ENCODE assay signal across 8 cellular contexts in the genomic region with DNA sequence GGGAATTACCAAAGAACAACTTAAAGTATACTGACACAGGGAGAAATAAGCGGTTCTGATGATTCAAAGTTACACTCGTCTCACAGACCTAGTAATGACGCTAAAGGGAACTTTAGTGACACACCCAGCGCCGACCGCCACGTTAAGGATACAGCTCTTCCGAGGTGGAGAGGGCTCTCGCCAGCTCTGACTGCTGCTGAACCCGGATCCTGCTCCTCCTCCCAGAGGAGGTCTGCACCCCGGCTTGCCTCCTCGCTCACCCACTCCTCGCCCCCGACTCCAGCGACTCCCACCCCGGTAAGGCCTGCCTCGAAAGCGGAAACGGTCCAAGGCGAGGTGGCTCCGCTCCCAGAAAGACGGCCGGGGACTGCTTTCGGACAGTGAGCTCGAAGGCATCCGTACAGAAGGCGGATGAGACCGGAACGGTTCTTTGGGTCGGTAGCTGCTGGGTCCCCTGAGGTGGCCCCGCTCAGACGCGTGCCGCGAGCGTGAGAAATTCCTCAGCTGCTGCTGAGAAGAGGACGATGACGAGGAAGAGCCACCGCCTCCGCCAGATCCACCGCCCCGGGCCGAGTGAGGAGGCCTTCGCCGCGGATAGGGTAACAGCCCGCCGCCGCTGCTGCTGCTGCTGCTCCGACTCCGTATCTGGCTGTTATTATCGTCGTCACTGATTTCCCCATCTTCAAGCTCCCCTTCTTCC. TPM values are rescaled to one million over a fixed set of nuclear protein-coding genes. Genes with fewer than 3 reads are reported as not detected.
A peak's percentile ranks its signal among the peaks of the same experiment; 100 is the strongest.
DNase-seq lines count a peak whose midpoint lies in the region; ATAC-seq, FAIRE-seq and TF ChIP-seq lines count a peak whose summit lies in the region.

No MANE protein-coding gene starts in this region.

- H3K27ac ChIP-seq in osteoblast (ENCODE audit: low read depth, low read length) (peak overlapping the region; percentile 99), testis (peak overlapping the region; percentile 95 to 97)

- H3K9me3 ChIP-seq in osteoblast (ENCODE audit: low read depth, low read length) (no peaks in the 10 kb centered on the region), testis (no peaks in the 10 kb centered on the region)

- H3K79me2 ChIP-seq in osteoblast (ENCODE audit: insufficient read depth, low read length): peaks cover 72% of the 10 kb centered on the region

- peak; percentile 22 for ATAC-seq in HG03442 (IDR thresholded peaks at IDR 0.05; ENCODE audit: unreplicated experiment)

- POLR2A ChIA-PET in BJ (lab: Charles Lee): interaction anchor here (0.7 to 1.0 kb wide), 2 partner anchors 23 kb away, joined by 3 read pairs; partner anchors contain the start of gene TMEM19

- H2AFZ ChIP-seq in osteoblast (ENCODE audit: low read length): peak overlapping the region; percentile 54

- H4K20me1 ChIP-seq in osteoblast (ENCODE audit: insufficient read depth, low read length): peaks cover 22% of the 10 kb centered on the region

- H3K4me2 ChIP-seq in osteoblast (ENCODE audit: insufficient read depth, low read length): peak overlapping the region; percentile 89

- TF ChIP-seq CTCF in BJ (IDR thresholded peaks at IDR 0.05; ENCODE audit: insufficient read depth, low read depth, low read length) (no peak), osteoblast (IDR thresholded peaks at IDR 0.05; ENCODE audit: extremely low read depth, low read depth, low read length) (no peak), testis (IDR thresholded peaks at IDR 0.05) (no peak)

- CTCF ChIA-PET in BJ (lab: Yijun Ruan, JAX): interaction anchor here (1.0 to 2.3 kb wide), 3 partner anchors 23 to 34 kb away, joined by 3 to 7 read pairs (median 6); partner anchors contain the start of gene TMEM19

- peak; percentile 26; the same call in 1 of the 2 replicates for TF ChIP-seq POLR2A in Raji (IDR thresholded peaks at IDR 0.05; ENCODE audit: insufficient read depth, low read depth, low read length)
- no peak for TF ChIP-seq POLR2A in testis (IDR thresholded peaks at IDR 0.05)

- 0 to 1% methylated on average over 29 to 43 of the region's 53 CpGs for WGBS in testis, 2 donors

- intact Hi-C loops in testis (cut with DNase I; ENCODE audit: low total_unique reads): no loop called here

- peaks cover 17% of the 10 kb centered on the region for H3K4me1 ChIP-seq in osteoblast (ENCODE audit: insufficient read depth, low read length)
- H3K4me1 ChIP-seq in testis: peaks cover 11% of the 10 kb centered on the region

- DNase-seq in BJ (ENCODE audit: low read depth) (no peak), GM19239 (ENCODE audit: insufficient read length, low spot score) (no peak), germinal center (ENCODE audit: low spot score) (peak; percentile 61), osteoblast (ENCODE audit: insufficient read length, low spot score, missing footprints) (peak; percentile 46), testis (peak; percentile 69)
- peak; percentile 47 for DNase-seq in activated gamma-delta T cell treated with anti-CD3 and anti-CD28 coated beads, Interleukin-2, amount 50 U/mL, for 16 hours (ENCODE audit: low read depth)

- H3K27me3 ChIP-seq in BJ (ENCODE audit: control insufficient read depth, insufficient read depth, low read length) (no peaks in the 10 kb centered on the region), osteoblast (ENCODE audit: insufficient read depth, low read length) (no peaks in the 10 kb centered on the region), testis (no peaks in the 10 kb centered on the region)

- H3K36me3 ChIP-seq in BJ (ENCODE audit: control insufficient read depth, insufficient read depth, low read length) (no peaks in the 10 kb centered on the region), osteoblast (ENCODE audit: insufficient read depth, low read length) (peaks cover 24% of the 10 kb centered on the region), testis (ENCODE audit: low read depth, missing control alignments) (no peaks in the 10 kb centered on the region)

- FAIRE-seq in GM19239 (lab: Jason Lieb, UNC): peak; percentile 18

- peak overlapping the region; percentile 65 for H3K4me3 ChIP-seq in BJ (ENCODE audit: low read depth, low read length)
- peak overlapping the region; percentile 81 for H3K4me3 ChIP-seq in osteoblast (ENCODE audit: insufficient read depth, low read length)
- H3K4me3 ChIP-seq in testis: peak overlapping the region; percentile 88 to 95

RNA-seq across cellular contexts. Expression of gene ZFC3H1, which starts 0.6 kb away (rescaled TPM):
- polyA plus RNA-seq in BJ (2011; rRNA removed) (12.6 and 25.3 TPM in 2 replicates), testis (ENCODE audit: insufficient read depth, low read depth, low replicate concordance) (24.1 TPM)
- polyA minus RNA-seq in BJ (2011; rRNA and poly(A)+ RNA removed): 13.3 and 15.4 TPM in 2 replicates
- total RNA-seq in osteoblast (33.3 and 36.6 TPM in 2 replicates), testis (100 to 1,000 TPM in 1 of 2 donors, 10 to 100 TPM in 1; 83.7 to 144 TPM)

RNA-seq across cellular contexts. Expression of gene THAP2, which starts 1.1 kb away (rescaled TPM):
- 1.1 and 2.5 TPM in 2 replicates for polyA plus RNA-seq in BJ (2011; rRNA removed)
- polyA minus RNA-seq in BJ (2011; rRNA and poly(A)+ RNA removed): 0.62 and 0.85 TPM in 2 replicates
- 3.3 and 3.8 TPM in 2 replicates for total RNA-seq in osteoblast
- 10 to 100 TPM in 1 of 2 donors, 1 to 10 TPM in 1; 7.7 to 13.4 TPM for total RNA-seq in testis
- 25.8 TPM for polyA plus RNA-seq in testis (ENCODE audit: insufficient read depth, low read depth, low replicate concordance)

RNA-seq across cellular contexts. Expression of gene TMEM19, which starts 22.9 kb away (rescaled TPM):
- polyA plus RNA-seq in BJ (2011; rRNA removed): 18.4 and 28.8 TPM in 2 replicates
- 9.8 and 10.4 TPM in 2 replicates for polyA minus RNA-seq in BJ (2011; rRNA and poly(A)+ RNA removed)
- 29.2 and 31.1 TPM in 2 replicates for total RNA-seq in osteoblast
- 10 to 100 TPM; 11.5 to 14.9 TPM for total RNA-seq in testis
- 16.0 TPM for polyA plus RNA-seq in testis (ENCODE audit: insufficient read depth, low read depth, low replicate concordance)

Comparison
In these comparisons a context has a peak if more than half of its experiments do, and no peak if none do; other contexts are left out.
1. DNase-seq: peak in activated gamma-delta T cell treated with anti-CD3 and anti-CD28 coated beads, Interleukin-2, amount 50 U/mL, for 16 hours (single experiment), germinal center (single experiment), osteoblast (single experiment) and testis (single experiment); none in BJ (single experiment) and GM19239 (single experiment).
2. Peak in every context shown above with its lines, with median percentiles within 50 percentile points of each other: H3K4me3 ChIP-seq.